Comparison of ENCODE assay signal across 20 cellular contexts in genomic region chr17:1164935-1165556, GRCh38. TPM values are rescaled to one million over a fixed set of nuclear protein-coding genes. Genes with fewer than 3 reads are reported as not detected.
DNase-seq lines count a peak whose midpoint lies in the region; ATAC-seq and TF ChIP-seq lines count a peak whose summit lies in the region.
"Had no signal": no experiment of that assay in that cellular context is flagged by ENCODE, and none has a peak within 500 bp of the region (broad histone marks: within the 10 kb centered on the region; RNA-seq: fewer than 3 reads in every experiment).

No MANE protein-coding gene starts in this region.

- intact Hi-C loops in right cardiac atrium (cut with DNase I) (no loop called here), gastrocnemius medialis (cut with DNase I; ENCODE audit: low total_unique reads) (no loop called here), sigmoid colon (cut with DNase I) (no loop called here)

- H2AFZ ChIP-seq in SU-DHL-6 (ENCODE audit: low read depth, low read length, severe bottlenecking) = no peak overlapping the region
- H2AFZ ChIP-seq: hepatocyte, parathyroid adenoma had no signal

- H3K4me1 Mint-ChIP-seq in stimulated activated memory B cell treated with anti-CD40 and anti-IgM and Interleukin-4, amounts not matched to agents 10 μg/mL and 1 μg/mL and 100 μg/mL, for 72 hours = peaks cover 35% of the 10 kb centered on the region

- no peaks in the 10 kb centered on the region for H3K9me2 ChIP-seq in SU-DHL-6 (replicated peaks; ENCODE audit: insufficient read depth, low read length)

- H3K79me2 ChIP-seq in SU-DHL-6 (ENCODE audit: insufficient read depth, low read length) = peaks cover 80% of the 10 kb centered on the region
- H3K79me2 ChIP-seq: hepatocyte had no signal

- no peak overlapping the region for H3K27ac Mint-ChIP-seq in stimulated activated memory B cell treated with anti-CD40 and anti-IgM and Interleukin-4, amounts not matched to agents 10 μg/mL and 1 μg/mL and 100 μg/mL, for 72 hours
- H3K27ac Mint-ChIP-seq: brain; naive thymus-derived CD8-positive, alpha-beta T cell; T-helper 1 cell treated with Interleukin-12 subunit alpha and Interleukin-12 subunit beta and Interleukin-4 antibody, amounts not matched to agents 30 μg/mL and 1 μg/mL, for 36 hours had no signal

- H3K36me3 Mint-ChIP-seq in stimulated activated memory B cell treated with anti-CD40 and anti-IgM and Interleukin-4, amounts not matched to agents 10 μg/mL and 1 μg/mL and 100 μg/mL, for 72 hours = peaks cover 6% of the 10 kb centered on the region

- H3K27ac ChIP-seq in SU-DHL-6 (ENCODE audit: low read depth, low read length) (peak overlapping the region; percentile 53; the same call in 1 of the 2 replicates), right cardiac atrium (ENCODE audit: low read length) (peak overlapping the region; percentile 46), gastrocnemius medialis (peak overlapping the region in 3 of 4 donors; percentile 30 to 43 (median 31)), sigmoid colon (no peak overlapping the region)
- H3K27ac ChIP-seq: colonic mucosa, hepatocyte, parathyroid adenoma had no signal

- H3K4me3 ChIP-seq in SU-DHL-6 (ENCODE audit: insufficient read depth, low read length, poor library complexity, severe bottlenecking) (no peak overlapping the region), right cardiac atrium (ENCODE audit: low read length) (no peak overlapping the region), gastrocnemius medialis (no peak overlapping the region), sigmoid colon (no peak overlapping the region)
- H3K4me3 ChIP-seq: colonic mucosa, hepatocyte had no signal

- peak; percentile 14 for TF ChIP-seq CTCF in GM10248 (IDR thresholded peaks at IDR 0.05; ENCODE audit: control extremely low read depth, extremely low read depth, low read depth, missing control alignments)
- TF ChIP-seq CTCF in SU-DHL-6 (IDR thresholded peaks at IDR 0.05; ENCODE audit: insufficient read depth, low read length, poor library complexity, severe bottlenecking) = no peak
- TF ChIP-seq CTCF in gastrocnemius medialis (IDR thresholded peaks at IDR 0.05 in 4 of 5, conservative IDR thresholded peaks at IDR 0.05 in 1 of 5) = peak in 3 of 5 experiments; percentile 12 to 21 (median 13)
- no peak for TF ChIP-seq CTCF in sigmoid colon (IDR thresholded peaks at IDR 0.05)

- POLR2A ChIA-PET in GM10248 (lab: Yijun Ruan, JAX) = no interaction called here

- H3K27me3 ChIP-seq in SU-DHL-6 (ENCODE audit: low read length) (no peaks in the 10 kb centered on the region), right cardiac atrium (ENCODE audit: control insufficient read depth, insufficient read depth) (no peaks in the 10 kb centered on the region), gastrocnemius medialis (peaks cover 0 to 4% (median 0%) of the 10 kb centered on the region in 3 donors), sigmoid colon (no peaks in the 10 kb centered on the region)
- H3K27me3 ChIP-seq: colonic mucosa, hepatocyte had no signal

- no peak for TF ChIP-seq POLR2A in gastrocnemius medialis (IDR thresholded peaks at IDR 0.05)
- no peak for TF ChIP-seq POLR2A in sigmoid colon (IDR thresholded peaks at IDR 0.05)

- H3F3A ChIP-seq in SU-DHL-6 (ENCODE audit: insufficient read depth) = peaks cover 5% of the 10 kb centered on the region

- H3K4me1 ChIP-seq in right cardiac atrium (ENCODE audit: control insufficient read depth, insufficient read depth, low read length) (peaks cover 2% of the 10 kb centered on the region), gastrocnemius medialis (no peaks in the 10 kb centered on the region), sigmoid colon (peaks cover 0 to 8% (median 2%) of the 10 kb centered on the region in 4 donors)
- H3K4me1 ChIP-seq: colonic mucosa, parathyroid adenoma had no signal

- peaks cover 7% of the 10 kb centered on the region; the same call in 1 of the 2 replicates for H4K20me1 ChIP-seq in SU-DHL-6 (ENCODE audit: low read depth, low read length)

- peak; percentile 73 to 91 for ATAC-seq in right cardiac atrium
- peak in 1 of 2 donors; percentile 68 for ATAC-seq in gastrocnemius medialis
- ATAC-seq in stimulated activated memory B cell treated with anti-CD40 and anti-IgM and Interleukin-4, amounts not matched to agents 10 μg/mL and 1 μg/mL and 100 μg/mL, for 72 hours = no peak
- no peak for ATAC-seq in HG02678 (IDR thresholded peaks at IDR 0.05; ENCODE audit: unreplicated experiment)
- ATAC-seq: naive thymus-derived CD8-positive, alpha-beta T cell had no signal

- no peaks in the 10 kb centered on the region for H3K9me3 Mint-ChIP-seq in stimulated activated memory B cell treated with anti-CD40 and anti-IgM and Interleukin-4, amounts not matched to agents 10 μg/mL and 1 μg/mL and 100 μg/mL, for 72 hours
- H3K9me3 Mint-ChIP-seq: brain; naive thymus-derived CD8-positive, alpha-beta T cell; T-helper 1 cell treated with Interleukin-12 subunit alpha and Interleukin-12 subunit beta and Interleukin-4 antibody, amounts not matched to agents 30 μg/mL and 1 μg/mL, for 36 hours had no signal

- H3K27me3 Mint-ChIP-seq in stimulated activated memory B cell treated with anti-CD40 and anti-IgM and Interleukin-4, amounts not matched to agents 10 μg/mL and 1 μg/mL and 100 μg/mL, for 72 hours = no peaks in the 10 kb centered on the region
- H3K27me3 Mint-ChIP-seq: naive thymus-derived CD8-positive, alpha-beta T cell had no signal

- H3K4me2 ChIP-seq in SU-DHL-6 (ENCODE audit: low read depth, low read length, poor library complexity, severe bottlenecking) = peak overlapping the region; percentile 31
- H3K4me2 ChIP-seq: hepatocyte had no signal

- H3K36me3 ChIP-seq in SU-DHL-6 (ENCODE audit: low read length) = no peaks in the 10 kb centered on the region
- H3K36me3 ChIP-seq in gastrocnemius medialis = no peaks in the 10 kb centered on the region
- H3K36me3 ChIP-seq in sigmoid colon = no peaks in the 10 kb centered on the region
- H3K36me3 ChIP-seq: colonic mucosa had no signal

- WGBS in right cardiac atrium = 50% methylated on average over 12 of the region's 12 CpGs
- WGBS in sigmoid colon, 2 donors = 55 to 59% methylated on average over 12 of the region's 12 CpGs

- in situ Hi-C loops in gastrocnemius medialis (cut with MboI; ENCODE audit: low sequenced_read_pairs in 4 of 4) = no loop called here

- H3K9me3 ChIP-seq in SU-DHL-6 (ENCODE audit: insufficient read depth, low read length) (no peaks in the 10 kb centered on the region), right cardiac atrium (ENCODE audit: control insufficient read depth, low read length) (no peaks in the 10 kb centered on the region), gastrocnemius medialis (no peaks in the 10 kb centered on the region), sigmoid colon (no peaks in the 10 kb centered on the region)
- H3K9me3 ChIP-seq: colonic mucosa had no signal

- no peak overlapping the region for H3K4me3 Mint-ChIP-seq in stimulated activated memory B cell treated with anti-CD40 and anti-IgM and Interleukin-4, amounts not matched to agents 10 μg/mL and 1 μg/mL and 100 μg/mL, for 72 hours
- H3K4me3 Mint-ChIP-seq: brain; naive thymus-derived CD8-positive, alpha-beta T cell; T-helper 1 cell treated with Interleukin-12 subunit alpha and Interleukin-12 subunit beta and Interleukin-4 antibody, amounts not matched to agents 30 μg/mL and 1 μg/mL, for 36 hours had no signal

- CTCF ChIA-PET in GM10248 (lab: Yijun Ruan, JAX) = interaction anchor here (0.9 to 3.7 kb wide), 10 partner anchors 12 to 109 kb away, joined by 3 to 27 read pairs (median 5); no protein-coding TSS in a partner anchor

- TF ChIP-seq EP300 in sigmoid colon (IDR thresholded peaks at IDR 0.05) = no peak

- H3K9ac ChIP-seq in SU-DHL-6 (ENCODE audit: low read length) = peak overlapping the region; percentile 14; the same call in 1 of the 2 replicates
- H3K9ac ChIP-seq: parathyroid adenoma had no signal

- DNase-seq in GM10248 (ENCODE audit: extremely low spot score) (peak; percentile 62), right cardiac atrium (peak; percentile 75 to 86 (median 79)), gastrocnemius medialis (no peak), NCI-H526 treated with DMSO at 0.1 percent for 48 hours (lab: John Stamatoyannopoulos, UW) (no peak), sigmoid colon (no peak)
- DNase-seq: activated CD4-positive, alpha-beta T cell treated with anti-CD3 and anti-CD28 coated beads, Interleukin-2, amount 50 U/mL, for 4 hours; activated effector memory CD4-positive, alpha-beta T cell treated with anti-CD3 and anti-CD28 coated beads, Interleukin-2, amount 50 U/mL, for 16 hours; colonic mucosa; mesendoderm; naive thymus-derived CD8-positive, alpha-beta T cell; NCI-H524 treated with DMSO at 0.1 percent for 48 hours; OCI-M1; SHP77 treated with DMSO at 0.1 percent for 48 hours had no signal

RNA-seq across cellular contexts. Expression of gene ABR, which starts 14.7 kb away (rescaled TPM):
- 100 to 1,000 TPM; 130 to 164 (median 154) TPM for total RNA-seq in right cardiac atrium
- 77.4 TPM for polyA plus RNA-seq in right cardiac atrium
- total RNA-seq in gastrocnemius medialis = 10 to 100 TPM in 3 of 4 donors, 1 to 10 TPM in 1; 9.7 to 15.4 (median 12.8) TPM
- 10 to 100 TPM; 30.4 to 94.2 (median 46.5) TPM for total RNA-seq in sigmoid colon
- polyA plus RNA-seq in sigmoid colon = 100 to 1,000 TPM in 1 of 3 donors, 10 to 100 TPM in 2; 79.3 to 146 (median 80.0) TPM

Comparison
In these comparisons a context has a peak if more than half of its experiments do, and no peak if none do; other contexts are left out.
1. DNase-seq: peak in GM10248 (single experiment) and right cardiac atrium (3 of 3); none in gastrocnemius medialis (0 of 2), NCI-H526 treated with DMSO at 0.1 percent for 48 hours (single experiment) and sigmoid colon (single experiment).
2. CTCF ChIP-seq: peak in GM10248 (single experiment) and gastrocnemius medialis (3 of 5); none in SU-DHL-6 (single experiment) and sigmoid colon (0 of 4).
3. H3K27ac ChIP-seq: peak in SU-DHL-6 (single experiment), right cardiac atrium (single experiment) and gastrocnemius medialis (3 of 4); none in sigmoid colon (0 of 4).
4. ATAC-seq: peak in right cardiac atrium (2 of 2); none in stimulated activated memory B cell treated with anti-CD40 and anti-IgM and Interleukin-4, amounts not matched to agents 10 μg/mL and 1 μg/mL and 100 μg/mL, for 72 hours (single experiment) and HG02678 (single experiment).